Comparison of ENCODE assay signal across 10 cellular contexts in genomic region chr18:70287731-70288130, GRCh38. TPM values are rescaled to one million over a fixed set of nuclear protein-coding genes. Genes with fewer than 3 reads are reported as not detected.
DNase-seq lines count a peak whose midpoint lies in the region; ATAC-seq and TF ChIP-seq lines count a peak whose summit lies in the region.
"Had no signal": no experiment of that assay in that cellular context is flagged by ENCODE, and none has a peak within 500 bp of the region (broad histone marks: within the 10 kb centered on the region; RNA-seq: fewer than 3 reads in every experiment).

No MANE protein-coding gene starts in this region.

- no peak overlapping the region for H2BK120ac ChIP-seq in IMR-90 (ENCODE audit: low read depth, low read length)

- peaks cover 0 to 17% of the 10 kb centered on the region in 2 experiments; a peak in 2 of 4 replicates for H3K79me1 ChIP-seq in IMR-90 (ENCODE audit: low read depth in 1 of 2, low read length in 2 of 2)

- H2BK5ac ChIP-seq in IMR-90 (ENCODE audit: low read depth, low read length, poor library complexity, severe bottlenecking): no peak overlapping the region

- H3K27me3 ChIP-seq in IMR-90 (ENCODE audit: control insufficient read depth, insufficient read depth, low read length) (no peaks in the 10 kb centered on the region), endocrine pancreas (ENCODE audit: control insufficient read depth, insufficient read depth, low read length) (no peaks in the 10 kb centered on the region), neuron (ENCODE audit: insufficient read depth, low read length) (no peaks in the 10 kb centered on the region)
- H3K27me3 ChIP-seq: pancreas had no signal

- no peaks in the 10 kb centered on the region for H3K27me3 Mint-ChIP-seq in Calu3 (ENCODE audit: unreplicated experiment)
- H3K27me3 Mint-ChIP-seq: dendritic cell treated with granulocyte-macrophage colony-stimulating factor and Interleukin-4, amounts not matched to agents 40 ng/mL and 50 ng/mL, for 4 days had no signal

- peaks cover 46% of the 10 kb centered on the region for H3K4me1 Mint-ChIP-seq in Calu3 (ENCODE audit: low read depth, unreplicated experiment)

- H3K4me3 ChIP-seq in IMR-90 (ENCODE audit: insufficient read depth, low read depth, low read length) (no peak overlapping the region), endocrine pancreas (ENCODE audit: control insufficient read depth, insufficient read depth, low read length) (peak overlapping the region; percentile 69), neuron (ENCODE audit: low read length) (no peak overlapping the region)

- H4K20me1 ChIP-seq in IMR-90 (ENCODE audit: insufficient read depth, low read length): peaks cover 30% of the 10 kb centered on the region

- WGBS in IMR-90 (ENCODE audit: extremely low coverage in 2 of 2, insufficient read length in 1 of 2), 2 experiments: 100% methylated on average over 1 of the region's 2 CpGs; no CpG with 5 or more reads in 1 of the 2 experiments

- peak overlapping the region; percentile 87; the same call in 1 of the 2 replicates for H3K4me2 ChIP-seq in IMR-90 (ENCODE audit: low read depth, low read length)

- TF ChIP-seq CTCF in Calu3 (IDR thresholded peaks at IDR 0.05; ENCODE audit: unreplicated experiment) (no peak), IMR-90 (conservative IDR thresholded peaks at IDR 0.05; ENCODE audit: low read depth, low read length) (no peak)

- H4K8ac ChIP-seq in IMR-90 (ENCODE audit: low read depth in 2 of 2, low read length in 2 of 2): no peak overlapping the region; a peak in 1 of 4 replicates

- intact Hi-C loops in Calu3 (cut with micrococcal nuclease; ENCODE audit: unreplicated experiment) (loop anchor here (5.0 kb wide), 1 partner anchor 45 kb away; no protein-coding TSS in a partner anchor), IMR-90 (cut with micrococcal nuclease) (loop anchor here (1.0 to 2.0 kb wide), 2 partner anchors 83 to 147 kb away; partner anchors contain the start of gene RTTN)

- CTCF ChIA-PET in Calu3 (lab: Charles Lee): interaction anchor here (0.7 kb wide), 2 partner anchors 11 to 1725 kb away, joined by 3 to 5 read pairs; no protein-coding TSS in a partner anchor
- CTCF ChIA-PET in IMR-90 (lab: Yijun Ruan, JAX): interaction anchor here (1.1 kb wide), 1 partner anchor 132 kb away, joined by 3 read pairs; no protein-coding TSS in a partner anchor

- H2BK15ac ChIP-seq in IMR-90 (ENCODE audit: low read depth, low read length): no peak overlapping the region

- H3K9me3 Mint-ChIP-seq in Calu3 (ENCODE audit: low read depth, unreplicated experiment): no peaks in the 10 kb centered on the region
- H3K9me3 Mint-ChIP-seq: dendritic cell treated with granulocyte-macrophage colony-stimulating factor and Interleukin-4, amounts not matched to agents 40 ng/mL and 50 ng/mL, for 4 days had no signal

- peaks cover 8% of the 10 kb centered on the region for H3K4me1 ChIP-seq in IMR-90 (ENCODE audit: control insufficient read depth, insufficient read depth, low read length)
- H3K4me1 ChIP-seq in endocrine pancreas (ENCODE audit: control insufficient read depth, insufficient read depth, low read length): peaks cover 10% of the 10 kb centered on the region
- H3K4me1 ChIP-seq in neuron (ENCODE audit: insufficient read depth, low read length): peaks cover 16% of the 10 kb centered on the region

- no peak overlapping the region for H2AK9ac ChIP-seq in IMR-90 (replicated peaks; ENCODE audit: low read depth, low read length, poor library complexity)

- BruUV-seq in Calu3 (replicated peaks; lab: Mats Ljungman, UMichigan) (no TSS peak), IMR-90 (replicated peaks; lab: Mats Ljungman, UMichigan) (no TSS peak)

- peaks cover 51% of the 10 kb centered on the region for H3K36me3 Mint-ChIP-seq in Calu3 (ENCODE audit: insufficient read depth, unreplicated experiment)

- no peak for DNase-seq in Calu3
- DNase-seq in IMR-90: no peak
- DNase-seq: NCI-H774 had no signal

- no peak for TF ChIP-seq RAD21 in IMR-90 (IDR thresholded peaks at IDR 0.05; ENCODE audit: low read length)

- H3K4ac ChIP-seq in IMR-90 (ENCODE audit: low read depth, low read length): no peak overlapping the region

- dilution Hi-C loops in IMR-90 (cut with HindIII; ENCODE audit: low sequenced_read_pairs, unreplicated experiment): no loop called here

- no peak overlapping the region for H3K27ac Mint-ChIP-seq in Calu3 (ENCODE audit: unreplicated experiment)

- no peak overlapping the region for H3K14ac ChIP-seq in IMR-90 (replicated peaks; ENCODE audit: low read depth, low read length)

- H3K4me3 Mint-ChIP-seq in Calu3 (ENCODE audit: low read depth, unreplicated experiment): peak overlapping the region; percentile 77

- TF ChIP-seq POLR2A in IMR-90 (IDR thresholded peaks at IDR 0.05; ENCODE audit: low read depth, low read length): no peak

- no peak overlapping the region for H4K5ac ChIP-seq in IMR-90 (ENCODE audit: low read depth, low read length)

- H3K23ac ChIP-seq in IMR-90 (ENCODE audit: low read depth, low read length): no peak overlapping the region

- H3K9me1 ChIP-seq in IMR-90 (ENCODE audit: insufficient read depth, low read length): peaks cover 11% of the 10 kb centered on the region

- H2AFZ ChIP-seq in IMR-90 (replicated peaks; ENCODE audit: low read length, poor library complexity) (no peak overlapping the region), neuron (ENCODE audit: low read depth, low read length) (peak overlapping the region; percentile 97)

- POLR2A ChIA-PET in IMR-90 (lab: Charles Lee; ENCODE audit: unreplicated experiment): interaction anchor here (0.6 kb wide), 1 partner anchor 11 kb away, joined by 3 read pairs; no protein-coding TSS in a partner anchor

- H3K27ac ChIP-seq in IMR-90 (ENCODE audit: insufficient read depth, low read length): no peak overlapping the region

- no peaks in the 10 kb centered on the region for H3K9me3 ChIP-seq in IMR-90 (ENCODE audit: control insufficient read depth, insufficient read depth, low read length)
- no peaks in the 10 kb centered on the region for H3K9me3 ChIP-seq in endocrine pancreas (ENCODE audit: control insufficient read depth, low read length)
- no peaks in the 10 kb centered on the region for H3K9me3 ChIP-seq in neuron (ENCODE audit: low read length)
- H3K9me3 ChIP-seq: pancreas had no signal

- H4K91ac ChIP-seq in IMR-90 (ENCODE audit: insufficient read depth, low read depth, low read length): no peak overlapping the region

- no peaks in the 10 kb centered on the region for H3K36me3 ChIP-seq in IMR-90 (ENCODE audit: control insufficient read depth, insufficient read depth, low read length)
- H3K36me3 ChIP-seq in endocrine pancreas (ENCODE audit: control insufficient read depth, insufficient read depth, low read length): no peaks in the 10 kb centered on the region
- H3K36me3 ChIP-seq in neuron (ENCODE audit: insufficient read depth, low read length): no peaks in the 10 kb centered on the region
- H3K36me3 ChIP-seq: pancreas had no signal

- no peak for ATAC-seq in IMR-90 (ENCODE audit: low read depth)
- no peak for ATAC-seq in GM21447 (IDR thresholded peaks at IDR 0.05; ENCODE audit: unreplicated experiment)
- no peak for ATAC-seq in HG03135 (IDR thresholded peaks at IDR 0.05; ENCODE audit: unreplicated experiment)
- ATAC-seq in GM19395 (IDR thresholded peaks at IDR 0.05; ENCODE audit: unreplicated experiment): no peak

- in situ Hi-C loops in IMR-90 (cut with MboI; ENCODE audit: low sequenced_read_pairs): loop anchor here (5.0 kb wide), 1 partner anchor 145 kb away; no protein-coding TSS in a partner anchor

- H3K56ac ChIP-seq in IMR-90 (ENCODE audit: extremely low read depth, insufficient read depth, low read length): no peak overlapping the region

- H2BK20ac ChIP-seq in IMR-90 (ENCODE audit: low read depth, low read length): no peak overlapping the region

- H3K18ac ChIP-seq in IMR-90 (ENCODE audit: low read depth, low read length): no peak overlapping the region

- H3K9ac ChIP-seq in IMR-90 (ENCODE audit: low read depth, low read length): no peak overlapping the region
- H3K9ac ChIP-seq in endocrine pancreas (ENCODE audit: control insufficient read depth, insufficient read depth, low read length): no peak overlapping the region

- no peak overlapping the region for H2AK5ac ChIP-seq in IMR-90 (ENCODE audit: low read depth, low read length)

TF ChIP-seq in IMR-90, 13 proteins besides CTCF, POLR2A, EP300 and RAD21:
- TF ChIP-seq MAZ (IDR thresholded peaks at IDR 0.05; ENCODE audit: borderline replicate concordance, low read depth, low read length) (no peak), BHLHE40 (IDR thresholded peaks at IDR 0.05; ENCODE audit: low read depth, low read length) (no peak), FOS (IDR thresholded peaks at IDR 0.05; ENCODE audit: low read depth, low read length) (no peak), RCOR1 (IDR thresholded peaks at IDR 0.05; ENCODE audit: insufficient replicate concordance, low read length) (no peak), SMC3 (IDR thresholded peaks at IDR 0.05; ENCODE audit: low read depth, low read length) (no peak)

RNA-seq across cellular contexts. Expression of gene SOCS6, which starts 1.1 kb away (rescaled TPM):
- total RNA-seq in Calu3 (2022) (26.1 and 33.0 TPM in 2 replicates), IMR-90 (2012; rRNA removed) (53.9 and 57.4 TPM in 2 replicates)
- 21.3 and 21.8 TPM in 2 replicates for polyA plus RNA-seq in IMR-90 (2012; rRNA removed)
- 8.5 and 13.0 TPM in 2 replicates for polyA plus RNA-seq in IMR-90 (2012; cell fraction: cytosol; rRNA removed)
- 11.5 and 16.7 TPM in 2 replicates for polyA plus RNA-seq in IMR-90 (2012; cell fraction: nucleus; rRNA removed; ENCODE audit: low replicate concordance)
